Comparison of ENCODE assay signal across 33 cellular contexts in genomic region chr4:187578103-187578502, GRCh38.
"Had no signal": no experiment of that assay in that cellular context is flagged by ENCODE, and none has a peak within 500 bp of the region (broad histone marks: within the 10 kb centered on the region; RNA-seq: fewer than 3 reads in every experiment).

No MANE protein-coding gene starts in this region.

- DNase-seq: activated CD4-positive, alpha-beta memory T cell treated with anti-CD3 and anti-CD28 coated beads, Interleukin-2, amount 10 ng/mL, durations not matched to agents 7 days and 5 days; activated CD4-positive, alpha-beta T cell treated with anti-CD3 and anti-CD28 coated beads for 1 hour; activated CD4-positive, alpha-beta T cell treated with anti-CD3 and anti-CD28 coated beads for 48 hours; activated CD4-positive, CD25-positive, alpha-beta regulatory T cell; activated CD8-positive, alpha-beta memory T cell treated with anti-CD3 and anti-CD28 coated beads for 24 hours; activated CD8-positive, alpha-beta memory T cell treated with anti-CD3 and anti-CD28 coated beads, Interleukin-2, amount 10 ng/mL, durations not matched to agents 7 days and 5 days; activated CD8-positive, alpha-beta memory T cell treated with anti-CD3 and anti-CD28 coated beads, Interleukin-2, amount 50 U/mL, for 48 hours; activated effector memory CD4-positive, alpha-beta T cell treated with Interleukin-2 at 50 U/mL for 16 hours; activated naive CD4-positive, alpha-beta T cell; activated naive CD4-positive, alpha-beta T cell treated with anti-CD3 and anti-CD28 coated beads, Interleukin-2, amount 50 U/mL, for 16 hours; activated naive CD8-positive, alpha-beta T cell treated with anti-CD3 and anti-CD28 coated beads, Interleukin-2, amount 10 ng/mL, durations not matched to agents 7 days and 5 days; activated T-cell treated with anti-CD3 and anti-CD28 coated beads, Interleukin-2, amount 50 U/mL, for 48 hours; amygdala; NCI-H1092 treated with DMSO at 0.1 percent for 48 hours; NCI-H1417; NCI-H146; NCI-H187; NCI-H2029 treated with DMSO at 0.1 percent for 48 hours; NCI-H2107; NCI-H2171; NCI-H510A; NCI-H526; NCI-H748 treated with DMSO at 0.1 percent for 48 hours; OCI-M1; SHP77; SJCRH30; SW 1271; T1000; WERI-Rb-1 had no signal

- H3K4me1 ChIP-seq: ascending aorta, SJCRH30 had no signal

- H3K27ac ChIP-seq: ascending aorta, cardiac muscle cell, SJCRH30, WERI-Rb-1 had no signal

- H3K9me3 ChIP-seq: ascending aorta, SJCRH30 had no signal

- H3K36me3 ChIP-seq: ascending aorta, cardiac muscle cell, SJCRH30, WERI-Rb-1 had no signal

- FAIRE-seq: K562 had no signal

- H3K27me3 ChIP-seq: ascending aorta, cardiac muscle cell, SJCRH30 had no signal

- H3K4me3 ChIP-seq: ascending aorta, cardiac muscle cell, K562, SJCRH30 had no signal

- ATAC-seq: activated CD8-positive, alpha-beta memory T cell treated with anti-CD3 and anti-CD28 coated beads, Interleukin-2, amount 10 ng/mL, durations not matched to agents 7 days and 5 days; K562; SK-N-SH treated with all-trans-retinoic acid at 6 μM for 48 hours had no signal
